In genomic region chr19:11434703-11435056, GRCh38 we compare ENCODE assay signal across 1 cellular context.
TF ChIP-seq lines count a peak whose summit lies in the region.

No MANE protein-coding gene starts in this region.

TF ChIP-seq in GM23338, 12 proteins besides CTCF, POLR2A, EP300 and RAD21 (continued from another document):
- no peak for TF ChIP-seq ZNF462 (CRISPR knock-in tag; IDR thresholded peaks at IDR 0.05)
- TF ChIP-seq ETS1 (IDR thresholded peaks at IDR 0.05), result no peak
- no peak for TF ChIP-seq CREB1 (CRISPR knock-in tag; IDR thresholded peaks at IDR 0.05; ENCODE audit: low read depth)
- no peak for TF ChIP-seq EZH2phosphoT487 (IDR thresholded peaks at IDR 0.05; ENCODE audit: unreplicated experiment)
- TF ChIP-seq REST (IDR thresholded peaks at IDR 0.05; ENCODE audit: unreplicated experiment), result no peak
- no peak for TF ChIP-seq ZNF114 (CRISPR knock-in tag; IDR thresholded peaks at IDR 0.05)
- TF ChIP-seq NANOG (IDR thresholded peaks at IDR 0.05; ENCODE audit: borderline replicate concordance), result no peak
- TF ChIP-seq JUNB (IDR thresholded peaks at IDR 0.05; ENCODE audit: unreplicated experiment), result no peak
- no peak for TF ChIP-seq POLR2AphosphoS5 (IDR thresholded peaks at IDR 0.05; ENCODE audit: low read depth)
- TF ChIP-seq STAT1 (IDR thresholded peaks at IDR 0.05; ENCODE audit: unreplicated experiment), result no peak
- TF ChIP-seq EZH2 (IDR thresholded peaks at IDR 0.05; ENCODE audit: low read depth, unreplicated experiment), result no peak
